27 cellular contexts compared by ENCODE assay signal in the genomic region with DNA sequence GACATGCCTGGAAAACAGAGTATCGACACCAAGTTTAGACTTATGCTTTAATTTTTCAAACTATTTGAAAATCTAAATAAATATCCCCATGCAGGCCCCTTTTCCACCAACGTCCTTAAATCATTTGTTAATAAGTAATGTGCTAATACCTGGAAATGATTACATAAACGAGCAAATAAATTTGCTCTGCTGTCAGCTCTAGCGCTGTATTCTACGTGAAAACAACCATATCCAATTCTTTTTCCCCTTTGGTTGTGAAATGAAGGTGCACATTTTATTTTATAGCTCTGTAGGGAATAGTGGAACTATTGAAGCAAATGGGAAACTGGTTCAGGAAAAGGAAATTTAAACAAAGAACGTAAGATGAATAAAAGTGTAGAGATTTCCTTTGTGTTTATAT.
"Had no signal": no experiment of that assay in that cellular context is flagged by ENCODE, and none has a peak within 500 bp of the region (broad histone marks: within the 10 kb centered on the region; RNA-seq: fewer than 3 reads in every experiment).

No MANE protein-coding gene starts in this region.

- ATAC-seq: activated naive CD4-positive, alpha-beta T cell treated with anti-CD3 and anti-CD28 coated beads, Interleukin-2, amount 50 U/mL, for 72 hours; activated T-cell treated with anti-CD3 and anti-CD28 coated beads, Interleukin-2, amount 50 U/mL, for 72 hours; gastroesophageal sphincter; heart right ventricle; WTC11 had no signal

- H3K4me3 ChIP-seq: ascending aorta, esophagus squamous epithelium, gastroesophageal sphincter, heart right ventricle had no signal

- H3K27ac ChIP-seq: ascending aorta, brain microvascular endothelial cell, epithelial cell of prostate, esophagus squamous epithelium, gastroesophageal sphincter, heart right ventricle had no signal

- H3K27me3 ChIP-seq: ascending aorta, brain microvascular endothelial cell, esophagus squamous epithelium, gastroesophageal sphincter, heart right ventricle had no signal

- DNase-seq: activated CD4-positive, alpha-beta memory T cell treated with anti-CD3 and anti-CD28 coated beads, Interleukin-2, amount 10 ng/mL, durations not matched to agents 7 days and 5 days; activated CD4-positive, alpha-beta T cell treated with anti-CD3 and anti-CD28 coated beads for 1 hour; activated CD4-positive, alpha-beta T cell treated with anti-CD3 and anti-CD28 coated beads for 4 hours; activated CD4-positive, alpha-beta T cell treated with anti-CD3 and anti-CD28 coated beads, Interleukin-2, amount 10 ng/mL, durations not matched to agents 7 days and 5 days; activated CD4-positive, alpha-beta T cell treated with anti-CD3 and anti-CD28 coated beads, Interleukin-2, amount 50 U/mL, for 4 hours; activated CD8-positive, alpha-beta memory T cell treated with anti-CD3 and anti-CD28 coated beads, Interleukin-2, amount 50 U/mL, for 48 hours; activated gamma-delta T cell; activated naive CD4-positive, alpha-beta T cell; activated naive CD4-positive, alpha-beta T cell treated with anti-CD3 and anti-CD28 coated beads, Interleukin-2, amount 10 ng/mL, durations not matched to agents 7 days and 5 days; activated naive CD8-positive, alpha-beta T cell treated with anti-CD3 and anti-CD28 coated beads, Interleukin-2, amount 10 ng/mL, durations not matched to agents 7 days and 5 days; activated T-cell treated with anti-CD3 and anti-CD28 coated beads for 4 hours; activated T-cell treated with anti-CD3 and anti-CD28 coated beads, Interleukin-2, amount 50 U/mL, for 24 hours; activated T-cell treated with anti-CD3 and anti-CD28 coated beads, Interleukin-2, amount 50 U/mL, for 72 hours; brain microvascular endothelial cell; cortex of kidney; effector memory CD4-positive, alpha-beta T cell; esophagus squamous epithelium; foreskin melanocyte; heart right ventricle; T-helper 2 cell had no signal

- H3K36me3 ChIP-seq: ascending aorta, brain microvascular endothelial cell, esophagus squamous epithelium, gastroesophageal sphincter, heart right ventricle had no signal

- FAIRE-seq: bronchial epithelial cell, colon had no signal

- H3K9me3 ChIP-seq: esophagus squamous epithelium, gastroesophageal sphincter had no signal
